Comparison of ENCODE assay signal across 5 cellular contexts in genomic region chr11:46371262-46371661, GRCh38. TPM values are rescaled to one million over a fixed set of nuclear protein-coding genes. Genes with fewer than 3 reads are reported as not detected.
"Had no signal": no experiment of that assay in that cellular context is flagged by ENCODE, and none has a peak within 500 bp of the region (broad histone marks: within the 10 kb centered on the region; RNA-seq: fewer than 3 reads in every experiment).

No MANE protein-coding gene starts in this region.

RNA-seq across cellular contexts. Expression of gene CHRM4, which starts 20.3 kb away (rescaled TPM):
- total RNA-seq: activated naive CD4-positive, alpha-beta T cell treated with anti-CD3 and anti-CD28 coated beads for 36 hours; ascending aorta; body of pancreas; bronchial epithelial cell had no signal
- polyA plus RNA-seq: cardiac muscle cell had no signal
